1 cellular context compared by ENCODE assay signal in genomic region chr11:130891326-130891725, GRCh38.
TF ChIP-seq lines count a peak whose summit lies in the region.

No MANE protein-coding gene starts in this region.

TF ChIP-seq in H1, 55 proteins besides CTCF, POLR2A, EP300 and RAD21 (continued from another document):
- TF ChIP-seq ATF2 (IDR thresholded peaks at IDR 0.05; ENCODE audit: low read length) (no peak), SIX5 (IDR thresholded peaks at IDR 0.05; ENCODE audit: low read depth, low read length) (no peak), CREB1 (IDR thresholded peaks at IDR 0.05) (no peak), GTF2F1 (IDR thresholded peaks at IDR 0.05; ENCODE audit: borderline replicate concordance, low read depth, low read length) (no peak), HDAC6 (IDR thresholded peaks at IDR 0.05; ENCODE audit: low read depth, low read length) (no peak), PHF8 (conservative IDR thresholded peaks at IDR 0.05; ENCODE audit: low read depth, low read length) (no peak), KDM4A (IDR thresholded peaks at IDR 0.05; ENCODE audit: low read depth, low read length, severe bottlenecking) (no peak)
TF ChIP-seq in H1: peak in this region for 0.
